24 cellular contexts compared by ENCODE assay signal in genomic region chr4:15317246-15317645, GRCh38.
"Had no signal": no experiment of that assay in that cellular context is flagged by ENCODE, and none has a peak within 500 bp of the region (broad histone marks: within the 10 kb centered on the region; RNA-seq: fewer than 3 reads in every experiment).

No MANE protein-coding gene starts in this region.

- H3K9me3 Mint-ChIP-seq: activated T-cell treated with anti-CD3 and anti-CD28 coated beads, Interleukin-2, amount 50 U/mL, for 24 hours; activated T-helper 17 cell treated with anti-CD3 and anti-CD28 coated beads, Interleukin-2, amount 50 U/mL, for 72 hours; central memory CD8-positive, alpha-beta T cell; immature natural killer cell; nephron; stimulated activated naive CD8-positive, alpha-beta T cell treated with anti-CD3 and anti-CD28 coated beads, Interleukin-15, Interleukin-2, amounts not matched to agents 100 ng/mL and 50 ng/mL, for 24 hours; WTC11 had no signal

- H3K4me3 ChIP-seq: adrenal gland, ascending aorta, tibial artery had no signal

- ATAC-seq: activated T-helper 17 cell treated with anti-CD3 and anti-CD28 coated beads, Interleukin-2, amount 50 U/mL, for 72 hours; esophagus mucosa; left ventricle myocardium superior; right cardiac atrium; WTC11 had no signal

- H3K36me3 Mint-ChIP-seq: activated naive CD8-positive, alpha-beta T cell; immature natural killer cell; WTC11 had no signal

- H3K27ac Mint-ChIP-seq: activated naive CD8-positive, alpha-beta T cell; activated T-cell treated with anti-CD3 and anti-CD28 coated beads, Interleukin-2, amount 50 U/mL, for 24 hours; activated T-helper 17 cell treated with anti-CD3 and anti-CD28 coated beads, Interleukin-2, amount 50 U/mL, for 72 hours; immature natural killer cell; nephron; stimulated activated naive CD8-positive, alpha-beta T cell treated with anti-CD3 and anti-CD28 coated beads, Interleukin-15, Interleukin-2, amounts not matched to agents 100 ng/mL and 50 ng/mL, for 24 hours; WTC11 had no signal

- H3K9me3 ChIP-seq: adrenal gland, ascending aorta, neutrophil, tibial artery had no signal

- H2AFZ ChIP-seq: parathyroid adenoma had no signal

- H3K27ac ChIP-seq: adrenal gland, ascending aorta, neutrophil, parathyroid adenoma, tibial artery had no signal

- H3K4me3 Mint-ChIP-seq: activated naive CD8-positive, alpha-beta T cell; activated T-cell treated with anti-CD3 and anti-CD28 coated beads, Interleukin-2, amount 50 U/mL, for 24 hours; activated T-helper 17 cell treated with anti-CD3 and anti-CD28 coated beads, Interleukin-2, amount 50 U/mL, for 72 hours; central memory CD8-positive, alpha-beta T cell; immature natural killer cell; nephron; stimulated activated naive CD8-positive, alpha-beta T cell treated with anti-CD3 and anti-CD28 coated beads, Interleukin-15, Interleukin-2, amounts not matched to agents 100 ng/mL and 50 ng/mL, for 24 hours; WTC11 had no signal

- H3K9ac ChIP-seq: parathyroid adenoma had no signal

- H3K27me3 ChIP-seq: adrenal gland, ascending aorta, neutrophil, tibial artery had no signal

- H3K36me3 ChIP-seq: adrenal gland, neutrophil had no signal

- H3K4me1 Mint-ChIP-seq: activated T-helper 17 cell treated with anti-CD3 and anti-CD28 coated beads, Interleukin-2, amount 50 U/mL, for 72 hours; central memory CD8-positive, alpha-beta T cell; immature natural killer cell had no signal

- DNase-seq: activated CD8-positive, alpha-beta memory T cell treated with anti-CD3 and anti-CD28 coated beads, Interleukin-2, amount 50 U/mL, for 4 hours; activated naive CD4-positive, alpha-beta T cell; activated T-cell treated with anti-CD3 and anti-CD28 coated beads, Interleukin-2, amount 50 U/mL, for 24 hours; adrenal gland; effector memory CD4-positive, alpha-beta T cell; immature natural killer cell; left ventricle myocardium superior; mammary epithelial cell; midbrain; right cardiac atrium; stimulated activated CD4-positive, alpha-beta T cell treated with anti-CD3 and anti-CD28 coated beads, Interleukin-1b, Interleukin-23, amount 100 ng/mL, for 48 hours; substantia nigra; T-helper 9 cell; tibial artery had no signal

- H3K4me1 ChIP-seq: adrenal gland, parathyroid adenoma had no signal

- H3K79me2 ChIP-seq: parathyroid adenoma had no signal
